In the genomic region with DNA sequence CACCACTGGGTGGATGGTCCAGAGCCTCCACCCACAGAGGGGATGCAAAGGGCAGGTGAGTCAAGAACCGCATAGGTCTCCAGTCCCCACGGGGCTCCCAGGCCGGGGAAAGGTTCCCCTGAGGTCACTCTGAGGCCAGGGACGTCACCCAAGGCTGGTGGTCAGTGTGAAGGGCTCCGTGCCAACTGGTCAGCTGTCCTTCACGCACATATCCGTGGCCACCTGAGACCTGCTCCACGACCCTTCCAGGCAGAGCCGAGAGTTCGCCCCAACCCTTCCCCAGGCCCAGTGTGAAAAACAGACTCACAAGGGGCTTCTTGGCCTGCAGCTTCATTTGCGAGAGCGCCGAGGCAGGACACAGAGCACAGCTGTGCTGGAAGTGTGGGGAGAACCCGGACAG, we compare ENCODE assay signal across 21 cellular contexts. TPM values are rescaled to one million over a fixed set of nuclear protein-coding genes. Genes with fewer than 3 reads are reported as not detected.
"Had no signal": no experiment of that assay in that cellular context is flagged by ENCODE, and none has a peak within 500 bp of the region (broad histone marks: within the 10 kb centered on the region; RNA-seq: fewer than 3 reads in every experiment).

No MANE protein-coding gene starts in this region.

- FAIRE-seq: colon, frontal cortex, keratinocyte had no signal

- H3K27ac ChIP-seq: lower lobe of right lung, parathyroid adenoma, prostate gland, right atrium auricular region, sigmoid colon, testis, tibial artery had no signal

- H3K9ac ChIP-seq: parathyroid adenoma had no signal

- H3K36me3 Mint-ChIP-seq: natural killer cell, type B pancreatic cell had no signal

- DNase-seq: dorsolateral prefrontal cortex; effector CD4-positive, alpha-beta T cell; left ventricle myocardium superior; lower lobe of right lung; natural killer cell; sigmoid colon; stimulated activated CD4-positive, alpha-beta T cell treated with anti-CD3 and anti-CD28 coated beads, Interleukin-2, amount 100 ng/mL, for 24 hours; stimulated activated CD4-positive, alpha-beta T cell treated with anti-CD3 and anti-CD28 coated beads, Interleukin-4, amount 100 ng/mL, for 24 hours; stimulated activated naive CD8-positive, alpha-beta T cell treated with anti-CD3 and anti-CD28 coated beads, Interleukin-15, Interleukin-2, amounts not matched to agents 100 U/mL and 50 U/mL, for 24 hours; substantia nigra; testis; tibial artery had no signal

- H3K27me3 ChIP-seq: dorsolateral prefrontal cortex, right atrium auricular region, sigmoid colon, testis, tibial artery had no signal

- H3K27me3 Mint-ChIP-seq: stimulated activated memory B cell treated with anti-CD40 and anti-IgM and Interleukin-4, amounts not matched to agents 10 μg/mL and 1 μg/mL and 100 μg/mL, for 72 hours; type B pancreatic cell had no signal

- H3K27ac Mint-ChIP-seq: natural killer cell; stimulated activated memory B cell treated with anti-CD40 and anti-IgM and Interleukin-4, amounts not matched to agents 10 μg/mL and 1 μg/mL and 100 μg/mL, for 72 hours; type B pancreatic cell had no signal

- H3K9me3 Mint-ChIP-seq: natural killer cell; neural crest cell; stimulated activated memory B cell treated with anti-CD40 and anti-IgM and Interleukin-4, amounts not matched to agents 10 μg/mL and 1 μg/mL and 100 μg/mL, for 72 hours; type B pancreatic cell had no signal

- H3K4me3 ChIP-seq: dorsolateral prefrontal cortex, lower lobe of right lung, prostate gland, right atrium auricular region, sigmoid colon, testis, tibial artery had no signal

- H3K4me3 Mint-ChIP-seq: natural killer cell; neural crest cell; stimulated activated memory B cell treated with anti-CD40 and anti-IgM and Interleukin-4, amounts not matched to agents 10 μg/mL and 1 μg/mL and 100 μg/mL, for 72 hours; type B pancreatic cell had no signal

- H3K9me3 ChIP-seq: lower lobe of right lung, prostate gland, right atrium auricular region, sigmoid colon, testis, tibial artery had no signal

- ATAC-seq: left ventricle myocardium superior; lower lobe of right lung; natural killer cell; stimulated activated memory B cell treated with anti-CD40 and anti-IgM and Interleukin-4, amounts not matched to agents 10 μg/mL and 1 μg/mL and 100 μg/mL, for 72 hours; stimulated activated naive CD8-positive, alpha-beta T cell treated with anti-CD3 and anti-CD28 coated beads, Interleukin-15, Interleukin-2, amounts not matched to agents 100 U/mL and 50 U/mL, for 24 hours had no signal

- H2AFZ ChIP-seq: parathyroid adenoma had no signal

RNA-seq across cellular contexts. Expression of gene BAIAP3, which starts 15.5 kb away (rescaled TPM):
- polyA plus RNA-seq: keratinocyte had no signal
